ENCODE assay signal across 8 cellular contexts in the genomic region with DNA sequence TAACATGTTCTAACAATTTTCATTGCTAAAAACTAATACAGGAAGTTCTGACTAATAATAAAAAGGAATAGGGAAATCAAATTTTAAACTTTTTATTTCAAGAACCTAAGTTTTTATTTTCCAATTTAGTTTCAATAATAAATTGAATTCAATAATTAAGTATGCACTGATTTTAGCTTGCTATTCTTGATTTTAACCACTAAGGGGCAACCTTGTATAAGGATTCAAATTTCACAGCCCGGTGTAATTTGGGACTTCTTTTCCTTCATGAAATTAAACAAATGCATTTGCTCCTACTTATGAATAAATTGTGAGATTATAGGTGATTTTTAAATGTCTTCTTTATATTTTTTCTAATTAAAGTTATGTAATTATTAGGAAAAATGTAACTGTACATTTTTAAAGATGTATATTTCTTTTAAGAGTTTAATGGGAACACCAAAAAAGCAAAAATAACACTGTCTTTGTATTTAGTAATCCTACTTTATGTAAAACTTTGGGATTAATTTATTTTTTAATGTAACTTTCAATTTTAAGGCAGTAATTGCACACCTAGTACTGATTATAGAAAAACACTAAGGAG.
DNase-seq lines count a peak whose midpoint lies in the region; FAIRE-seq and TF ChIP-seq lines count a peak whose summit lies in the region.

No MANE protein-coding gene starts in this region.

- no peak overlapping the region for H3K4ac ChIP-seq in mesendoderm (ENCODE audit: low read depth, low read length)

- H3K9ac ChIP-seq in mesendoderm (ENCODE audit: low read length), result no peak overlapping the region

- H3K27me3 ChIP-seq in bronchial epithelial cell (ENCODE audit: control insufficient read depth, insufficient read depth, low read length), result no peaks in the 10 kb centered on the region
- H3K27me3 ChIP-seq in mesendoderm (ENCODE audit: insufficient read depth, low read length, poor library complexity), result no peaks in the 10 kb centered on the region

- no CpG with 5 or more reads among the region's 1 CpG for WGBS in mesendoderm (ENCODE audit: extremely low coverage, insufficient coverage, low lambda C conversion rate)

- H3K79me2 ChIP-seq in mesendoderm (ENCODE audit: control insufficient read depth, insufficient read depth, low read length), result no peaks in the 10 kb centered on the region

- H3K18ac ChIP-seq in mesendoderm (ENCODE audit: low read length), result no peak overlapping the region

- no peak overlapping the region for H4K5ac ChIP-seq in mesendoderm (ENCODE audit: low read length)

- no peak overlapping the region for H3K4me2 ChIP-seq in mesendoderm (ENCODE audit: low read length)

- H2BK5ac ChIP-seq in mesendoderm (ENCODE audit: low read length), result no peak overlapping the region

- H3K4me3 ChIP-seq in GM12875 (ENCODE audit: low read depth, low read length) (no peak overlapping the region), bronchial epithelial cell (ENCODE audit: low read depth, low read length) (no peak overlapping the region), mesendoderm (ENCODE audit: low read length) (no peak overlapping the region)

- in situ Hi-C loops in ACHN (cut with HindIII; ENCODE audit: low pct_ligation_motif_present, low pct_unique_long_range_greater_than_20kb, low sequenced_read_pairs), result no loop called here

- H4K8ac ChIP-seq in mesendoderm (ENCODE audit: low read depth, low read length), result no peak overlapping the region

- H3K56ac ChIP-seq in mesendoderm (ENCODE audit: low read length), result no peak overlapping the region

- no peak overlapping the region for H3K23ac ChIP-seq in mesendoderm (ENCODE audit: low read length)

- H2BK15ac ChIP-seq in mesendoderm (replicated peaks; ENCODE audit: low read depth), result no peak overlapping the region

- DNase-seq in ACHN, result peak; percentile 62
- DNase-seq in NCI-H2107 (lab: John Stamatoyannopoulos, UW), result peak; percentile 7
- peak; percentile 46 for DNase-seq in bronchial epithelial cell (ENCODE audit: low read depth)
- DNase-seq in mesendoderm, result peak; percentile 25
- DNase-seq in substantia nigra (lab: John Stamatoyannopoulos, UW), result no peak
- DNase-seq in 8988T, result no peak
- DNase-seq in activated T-cell treated with anti-CD3 and anti-CD28 coated beads, Interleukin-2, amount 50 U/mL, for 48 hours, result no peak

- H3K27ac ChIP-seq in mesendoderm (ENCODE audit: low read depth, low read length), result no peak overlapping the region
- no peak overlapping the region for H3K27ac ChIP-seq in substantia nigra (ENCODE audit: low read depth, low read length, poor library complexity, severe bottlenecking)

- H3K79me1 ChIP-seq in mesendoderm (ENCODE audit: low read length), result no peaks in the 10 kb centered on the region

- no peaks in the 10 kb centered on the region for H3K4me1 ChIP-seq in mesendoderm (ENCODE audit: control insufficient read depth, low read depth, low read length)

- H3K36me3 ChIP-seq in bronchial epithelial cell (ENCODE audit: control insufficient read depth, insufficient read depth, low read length) (no peaks in the 10 kb centered on the region), mesendoderm (ENCODE audit: control insufficient read depth, insufficient read depth, low read length) (no peaks in the 10 kb centered on the region)

- no peak overlapping the region for H2BK120ac ChIP-seq in mesendoderm (ENCODE audit: low read depth, low read length)

- FAIRE-seq in bronchial epithelial cell (lab: Jason Lieb, UNC), result no peak

- H2AK5ac ChIP-seq in mesendoderm (ENCODE audit: low read length), result no peak overlapping the region

- TF ChIP-seq CTCF in GM12875 (IDR thresholded peaks at IDR 0.05; ENCODE audit: borderline replicate concordance, insufficient read depth, low read depth, low read length) (peak; percentile 26; the same call in 1 of the 2 replicates), bronchial epithelial cell (IDR thresholded peaks at IDR 0.05; ENCODE audit: insufficient read depth, low read length, severe bottlenecking) (no peak)

Comparison
In these comparisons a context has a peak if more than half of its experiments do, and no peak if none do; other contexts are left out.
1. DNase-seq: peak in ACHN (single experiment), NCI-H2107 (single experiment), bronchial epithelial cell (single experiment) and mesendoderm (single experiment); none in substantia nigra (0 of 49), 8988T (single experiment) and activated T-cell treated with anti-CD3 and anti-CD28 coated beads, Interleukin-2, amount 50 U/mL, for 48 hours (0 of 2).